In genomic region chr1:22279735-22280134, GRCh38 we compare ENCODE assay signal across 27 cellular contexts.
"Had no signal": no experiment of that assay in that cellular context is flagged by ENCODE, and none has a peak within 500 bp of the region (broad histone marks: within the 10 kb centered on the region; RNA-seq: fewer than 3 reads in every experiment).

No MANE protein-coding gene starts in this region.

- H3K4me1 Mint-ChIP-seq: endodermal cell, naive B cell had no signal

- H3K27me3 ChIP-seq: colonic mucosa had no signal

- H3K4me3 Mint-ChIP-seq: dendritic cell treated with granulocyte-macrophage colony-stimulating factor and Interleukin-4, amounts not matched to agents 40 ng/mL and 50 ng/mL, for 4 days; effector memory CD8-positive, alpha-beta T cell; endodermal cell; mesothelial cell of epicardium had no signal

- H3K4me1 ChIP-seq: colonic mucosa, gastrocnemius medialis, heart right ventricle, left lung had no signal

- H3K9me3 ChIP-seq: colonic mucosa, esophagus squamous epithelium, gastrocnemius medialis, lower lobe of right lung, mucosa of descending colon had no signal

- H3K27ac ChIP-seq: colonic mucosa, epithelial cell of prostate, esophagus squamous epithelium, gastrocnemius medialis, heart right ventricle, left lung, lower lobe of right lung had no signal

- H3K9me3 Mint-ChIP-seq: effector memory CD8-positive, alpha-beta T cell had no signal

- ATAC-seq: effector memory CD8-positive, alpha-beta T cell; esophagus mucosa; gastrocnemius medialis; heart right ventricle; left cardiac atrium; left lung; left ventricle myocardium superior; lower lobe of right lung; mucosa of descending colon had no signal

- H3K4me3 ChIP-seq: colonic mucosa, esophagus squamous epithelium, gastrocnemius medialis, heart right ventricle, left lung, lower lobe of right lung, mucosa of descending colon had no signal

- DNase-seq: colonic mucosa; cortex of kidney; effector CD8-positive, alpha-beta T cell; effector memory CD8-positive, alpha-beta T cell; endodermal cell; erythroblast; esophagus squamous epithelium; foreskin fibroblast; foreskin melanocyte; gastrocnemius medialis; glutamatergic neuron; heart right ventricle; hippocampal formation; left cardiac atrium; left lung; left ventricle myocardium superior; lower lobe of right lung; mesenchymal stem cell; mucosa of descending colon; naive B cell had no signal

- H3K36me3 ChIP-seq: colonic mucosa, esophagus squamous epithelium, gastrocnemius medialis, heart right ventricle, left lung, lower lobe of right lung had no signal

- FAIRE-seq: endometrium, islet of Langerhans, keratinocyte had no signal

- H3K27ac Mint-ChIP-seq: dendritic cell treated with granulocyte-macrophage colony-stimulating factor and Interleukin-4, amounts not matched to agents 40 ng/mL and 50 ng/mL, for 4 days; effector memory CD8-positive, alpha-beta T cell; endodermal cell; mesothelial cell of epicardium had no signal
